ENCODE assay signal across 1 cellular context in the genomic region with DNA sequence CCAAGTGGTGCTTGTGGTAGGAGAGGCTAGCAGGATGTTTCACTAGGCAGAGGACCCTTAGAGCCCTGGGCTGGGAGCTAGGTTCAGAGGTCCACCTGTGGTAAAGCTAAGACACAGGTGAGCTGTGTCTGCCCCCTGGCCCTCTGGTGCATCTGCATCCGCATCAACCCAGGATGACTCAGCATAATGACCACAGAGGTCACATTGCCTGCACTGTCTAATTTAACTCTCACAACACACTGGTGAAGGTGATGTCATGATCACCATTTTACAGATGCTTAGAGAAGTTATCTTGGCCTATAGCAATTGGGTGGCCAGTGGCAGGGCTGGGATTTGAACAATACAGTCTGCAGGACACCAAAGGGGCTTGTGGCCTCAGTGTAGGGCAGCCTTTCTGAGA.
A peak's percentile ranks its signal among the peaks of the same experiment; 100 is the strongest.
TF ChIP-seq lines count a peak whose summit lies in the region.

No MANE protein-coding gene starts in this region.

TF ChIP-seq in K562, 482 proteins besides CTCF, POLR2A, EP300 and RAD21 (continued from another document and continues in another):
- TF ChIP-seq, protein P1, sequence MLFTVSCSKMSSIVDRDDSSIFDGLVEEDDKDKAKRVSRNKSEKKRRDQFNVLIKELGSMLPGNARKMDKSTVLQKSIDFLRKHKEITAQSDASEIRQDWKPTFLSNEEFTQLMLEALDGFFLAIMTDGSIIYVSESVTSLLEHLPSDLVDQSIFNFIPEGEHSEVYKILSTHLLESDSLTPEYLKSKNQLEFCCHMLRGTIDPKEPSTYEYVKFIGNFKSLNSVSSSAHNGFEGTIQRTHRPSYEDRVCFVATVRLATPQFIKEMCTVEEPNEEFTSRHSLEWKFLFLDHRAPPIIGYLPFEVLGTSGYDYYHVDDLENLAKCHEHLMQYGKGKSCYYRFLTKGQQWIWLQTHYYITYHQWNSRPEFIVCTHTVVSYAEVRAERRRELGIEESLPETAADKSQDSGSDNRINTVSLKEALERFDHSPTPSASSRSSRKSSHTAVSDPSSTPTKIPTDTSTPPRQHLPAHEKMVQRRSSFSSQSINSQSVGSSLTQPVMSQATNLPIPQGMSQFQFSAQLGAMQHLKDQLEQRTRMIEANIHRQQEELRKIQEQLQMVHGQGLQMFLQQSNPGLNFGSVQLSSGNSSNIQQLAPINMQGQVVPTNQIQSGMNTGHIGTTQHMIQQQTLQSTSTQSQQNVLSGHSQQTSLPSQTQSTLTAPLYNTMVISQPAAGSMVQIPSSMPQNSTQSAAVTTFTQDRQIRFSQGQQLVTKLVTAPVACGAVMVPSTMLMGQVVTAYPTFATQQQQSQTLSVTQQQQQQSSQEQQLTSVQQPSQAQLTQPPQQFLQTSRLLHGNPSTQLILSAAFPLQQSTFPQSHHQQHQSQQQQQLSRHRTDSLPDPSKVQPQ (CRISPR knock-in tag; IDR thresholded peaks at IDR 0.05; ENCODE audit: borderline replicate concordance), result no peak
- TF ChIP-seq FOXP1 (CRISPR knock-in tag; IDR thresholded peaks at IDR 0.05) (no peak), MAFK (IDR thresholded peaks at IDR 0.05; ENCODE audit: low read length) (peak; percentile 69), ZNF316 (IDR thresholded peaks at IDR 0.05) (peak; percentile 72), BRD4 (IDR thresholded peaks at IDR 0.05) (no peak), ZNF12 (CRISPR knock-in tag; IDR thresholded peaks at IDR 0.05) (no peak), POLR2AphosphoS2 (IDR thresholded peaks at IDR 0.05; ENCODE audit: low read length) (no peak), ZKSCAN8 (CRISPR knock-in tag; IDR thresholded peaks at IDR 0.05) (no peak), CHD2 (IDR thresholded peaks at IDR 0.05; ENCODE audit: low read depth, low read length) (no peak), TAF1 (IDR thresholded peaks at IDR 0.05; ENCODE audit: control insufficient read depth, extremely low read depth, insufficient read depth, low read length, severe bottlenecking) (no peak), ASH1L (IDR thresholded peaks at IDR 0.05; ENCODE audit: borderline replicate concordance, low read depth, partially characterized antibody) (no peak), NR2F6 (CRISPR knock-in tag; IDR thresholded peaks at IDR 0.05) (no peak), U2AF1 (optimal IDR thresholded peaks at IDR 0.05; ENCODE audit: low read depth, low read length) (no peak), MAFG (tag; conservative IDR thresholded peaks at IDR 0.05) (peak; percentile 89), ZNF274 (IDR thresholded peaks at IDR 0.05; ENCODE audit: borderline replicate concordance, low read depth, low read length) (no peak), ZNF75A (CRISPR knock-in tag; IDR thresholded peaks at IDR 0.05) (no peak), ESRRA (IDR thresholded peaks at IDR 0.05; ENCODE audit: borderline replicate concordance, low read depth) (peak; percentile 55; the same call in 1 of the 2 replicates), EGR1 (conservative IDR thresholded peaks at IDR 0.05) (no peak), KAT2B (IDR thresholded peaks at IDR 0.05; ENCODE audit: low read depth, low read length) (no peak), ZNF583 (CRISPR knock-in tag; IDR thresholded peaks at IDR 0.05) (no peak), RBM34 (IDR thresholded peaks at IDR 0.05; ENCODE audit: borderline replicate concordance, insufficient read depth, low read length) (no peak), LARP7 (IDR thresholded peaks at IDR 0.05) (no peak)
- TF ChIP-seq, protein P2, sequence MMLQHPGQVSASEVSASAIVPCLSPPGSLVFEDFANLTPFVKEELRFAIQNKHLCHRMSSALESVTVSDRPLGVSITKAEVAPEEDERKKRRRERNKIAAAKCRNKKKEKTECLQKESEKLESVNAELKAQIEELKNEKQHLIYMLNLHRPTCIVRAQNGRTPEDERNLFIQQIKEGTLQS (IDR thresholded peaks at IDR 0.05), result peak; percentile 54
- TF ChIP-seq, protein P2 (CRISPR knock-in tag; conservative IDR thresholded peaks at IDR 0.05), result no peak
- TF ChIP-seq, protein P3, sequence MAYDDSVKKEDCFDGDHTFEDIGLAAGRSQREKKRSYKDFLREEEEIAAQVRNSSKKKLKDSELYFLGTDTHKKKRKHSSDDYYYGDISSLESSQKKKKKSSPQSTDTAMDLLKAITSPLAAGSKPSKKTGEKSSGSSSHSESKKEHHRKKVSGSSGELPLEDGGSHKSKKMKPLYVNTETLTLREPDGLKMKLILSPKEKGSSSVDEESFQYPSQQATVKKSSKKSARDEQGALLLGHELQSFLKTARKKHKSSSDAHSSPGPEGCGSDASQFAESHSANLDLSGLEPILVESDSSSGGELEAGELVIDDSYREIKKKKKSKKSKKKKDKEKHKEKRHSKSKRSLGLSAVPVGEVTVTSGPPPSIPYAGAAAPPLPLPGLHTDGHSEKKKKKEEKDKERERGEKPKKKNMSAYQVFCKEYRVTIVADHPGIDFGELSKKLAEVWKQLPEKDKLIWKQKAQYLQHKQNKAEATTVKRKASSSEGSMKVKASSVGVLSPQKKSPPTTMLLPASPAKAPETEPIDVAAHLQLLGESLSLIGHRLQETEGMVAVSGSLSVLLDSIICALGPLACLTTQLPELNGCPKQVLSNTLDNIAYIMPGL (CRISPR knock-in tag; IDR thresholded peaks at IDR 0.05), result no peak
- TF ChIP-seq, protein P4, sequence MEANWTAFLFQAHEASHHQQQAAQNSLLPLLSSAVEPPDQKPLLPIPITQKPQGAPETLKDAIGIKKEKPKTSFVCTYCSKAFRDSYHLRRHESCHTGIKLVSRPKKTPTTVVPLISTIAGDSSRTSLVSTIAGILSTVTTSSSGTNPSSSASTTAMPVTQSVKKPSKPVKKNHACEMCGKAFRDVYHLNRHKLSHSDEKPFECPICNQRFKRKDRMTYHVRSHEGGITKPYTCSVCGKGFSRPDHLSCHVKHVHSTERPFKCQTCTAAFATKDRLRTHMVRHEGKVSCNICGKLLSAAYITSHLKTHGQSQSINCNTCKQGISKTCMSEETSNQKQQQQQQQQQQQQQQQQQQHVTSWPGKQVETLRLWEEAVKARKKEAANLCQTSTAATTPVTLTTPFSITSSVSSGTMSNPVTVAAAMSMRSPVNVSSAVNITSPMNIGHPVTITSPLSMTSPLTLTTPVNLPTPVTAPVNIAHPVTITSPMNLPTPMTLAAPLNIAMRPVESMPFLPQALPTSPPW (CRISPR knock-in tag; IDR thresholded peaks at IDR 0.05), result no peak
- TF ChIP-seq, protein P5, sequence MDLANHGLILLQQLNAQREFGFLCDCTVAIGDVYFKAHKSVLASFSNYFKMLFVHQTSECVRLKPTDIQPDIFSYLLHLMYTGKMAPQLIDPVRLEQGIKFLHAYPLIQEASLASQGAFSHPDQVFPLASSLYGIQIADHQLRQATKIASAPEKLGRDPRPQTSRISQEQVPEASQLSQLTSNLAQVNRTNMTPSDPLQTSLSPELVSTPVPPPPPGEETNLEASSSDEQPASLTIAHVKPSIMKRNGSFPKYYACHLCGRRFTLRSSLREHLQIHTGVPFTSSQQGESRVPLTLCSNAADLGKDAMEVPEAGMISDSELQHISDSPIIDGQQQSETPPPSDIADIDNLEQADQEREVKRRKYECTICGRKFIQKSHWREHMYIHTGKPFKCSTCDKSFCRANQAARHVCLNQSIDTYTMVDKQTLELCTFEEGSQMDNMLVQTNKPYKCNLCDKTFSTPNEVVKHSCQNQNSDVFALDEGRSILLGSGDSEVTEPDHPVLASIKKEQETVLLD (IDR thresholded peaks at IDR 0.05), result no peak
- TF ChIP-seq, protein P6, sequence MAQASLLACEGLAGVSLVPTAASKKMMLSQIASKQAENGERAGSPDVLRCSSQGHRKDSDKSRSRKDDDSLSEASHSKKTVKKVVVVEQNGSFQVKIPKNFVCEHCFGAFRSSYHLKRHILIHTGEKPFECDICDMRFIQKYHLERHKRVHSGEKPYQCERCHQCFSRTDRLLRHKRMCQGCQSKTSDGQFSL (CRISPR knock-in tag; IDR thresholded peaks at IDR 0.05), result no peak
- TF ChIP-seq, protein P6 (tag; IDR thresholded peaks at IDR 0.05), result no peak
- TF ChIP-seq, protein P7, sequence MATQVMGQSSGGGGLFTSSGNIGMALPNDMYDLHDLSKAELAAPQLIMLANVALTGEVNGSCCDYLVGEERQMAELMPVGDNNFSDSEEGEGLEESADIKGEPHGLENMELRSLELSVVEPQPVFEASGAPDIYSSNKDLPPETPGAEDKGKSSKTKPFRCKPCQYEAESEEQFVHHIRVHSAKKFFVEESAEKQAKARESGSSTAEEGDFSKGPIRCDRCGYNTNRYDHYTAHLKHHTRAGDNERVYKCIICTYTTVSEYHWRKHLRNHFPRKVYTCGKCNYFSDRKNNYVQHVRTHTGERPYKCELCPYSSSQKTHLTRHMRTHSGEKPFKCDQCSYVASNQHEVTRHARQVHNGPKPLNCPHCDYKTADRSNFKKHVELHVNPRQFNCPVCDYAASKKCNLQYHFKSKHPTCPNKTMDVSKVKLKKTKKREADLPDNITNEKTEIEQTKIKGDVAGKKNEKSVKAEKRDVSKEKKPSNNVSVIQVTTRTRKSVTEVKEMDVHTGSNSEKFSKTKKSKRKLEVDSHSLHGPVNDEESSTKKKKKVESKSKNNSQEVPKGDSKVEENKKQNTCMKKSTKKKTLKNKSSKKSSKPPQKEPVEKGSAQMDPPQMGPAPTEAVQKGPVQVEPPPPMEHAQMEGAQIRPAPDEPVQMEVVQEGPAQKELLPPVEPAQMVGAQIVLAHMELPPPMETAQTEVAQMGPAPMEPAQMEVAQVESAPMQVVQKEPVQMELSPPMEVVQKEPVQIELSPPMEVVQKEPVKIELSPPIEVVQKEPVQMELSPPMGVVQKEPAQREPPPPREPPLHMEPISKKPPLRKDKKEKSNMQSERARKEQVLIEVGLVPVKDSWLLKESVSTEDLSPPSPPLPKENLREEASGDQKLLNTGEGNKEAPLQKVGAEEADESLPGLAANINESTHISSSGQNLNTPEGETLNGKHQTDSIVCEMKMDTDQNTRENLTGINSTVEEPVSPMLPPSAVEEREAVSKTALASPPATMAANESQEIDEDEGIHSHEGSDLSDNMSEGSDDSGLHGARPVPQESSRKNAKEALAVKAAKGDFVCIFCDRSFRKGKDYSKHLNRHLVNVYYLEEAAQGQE (CRISPR knock-in tag; IDR thresholded peaks at IDR 0.05; ENCODE audit: low read depth), result no peak
- TF ChIP-seq, protein P8, sequence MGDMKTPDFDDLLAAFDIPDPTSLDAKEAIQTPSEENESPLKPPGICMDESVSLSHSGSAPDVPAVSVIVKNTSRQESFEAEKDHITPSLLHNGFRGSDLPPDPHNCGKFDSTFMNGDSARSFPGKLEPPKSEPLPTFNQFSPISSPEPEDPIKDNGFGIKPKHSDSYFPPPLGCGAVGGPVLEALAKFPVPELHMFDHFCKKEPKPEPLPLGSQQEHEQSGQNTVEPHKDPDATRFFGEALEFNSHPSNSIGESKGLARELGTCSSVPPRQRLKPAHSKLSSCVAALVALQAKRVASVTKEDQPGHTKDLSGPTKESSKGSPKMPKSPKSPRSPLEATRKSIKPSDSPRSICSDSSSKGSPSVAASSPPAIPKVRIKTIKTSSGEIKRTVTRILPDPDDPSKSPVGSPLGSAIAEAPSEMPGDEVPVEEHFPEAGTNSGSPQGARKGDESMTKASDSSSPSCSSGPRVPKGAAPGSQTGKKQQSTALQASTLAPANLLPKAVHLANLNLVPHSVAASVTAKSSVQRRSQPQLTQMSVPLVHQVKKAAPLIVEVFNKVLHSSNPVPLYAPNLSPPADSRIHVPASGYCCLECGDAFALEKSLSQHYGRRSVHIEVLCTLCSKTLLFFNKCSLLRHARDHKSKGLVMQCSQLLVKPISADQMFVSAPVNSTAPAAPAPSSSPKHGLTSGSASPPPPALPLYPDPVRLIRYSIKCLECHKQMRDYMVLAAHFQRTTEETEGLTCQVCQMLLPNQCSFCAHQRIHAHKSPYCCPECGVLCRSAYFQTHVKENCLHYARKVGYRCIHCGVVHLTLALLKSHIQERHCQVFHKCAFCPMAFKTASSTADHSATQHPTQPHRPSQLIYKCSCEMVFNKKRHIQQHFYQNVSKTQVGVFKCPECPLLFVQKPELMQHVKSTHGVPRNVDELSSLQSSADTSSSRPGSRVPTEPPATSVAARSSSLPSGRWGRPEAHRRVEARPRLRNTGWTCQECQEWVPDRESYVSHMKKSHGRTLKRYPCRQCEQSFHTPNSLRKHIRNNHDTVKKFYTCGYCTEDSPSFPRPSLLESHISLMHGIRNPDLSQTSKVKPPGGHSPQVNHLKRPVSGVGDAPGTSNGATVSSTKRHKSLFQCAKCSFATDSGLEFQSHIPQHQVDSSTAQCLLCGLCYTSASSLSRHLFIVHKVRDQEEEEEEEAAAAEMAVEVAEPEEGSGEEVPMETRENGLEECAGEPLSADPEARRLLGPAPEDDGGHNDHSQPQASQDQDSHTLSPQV (IDR thresholded peaks at IDR 0.05), result no peak
- TF ChIP-seq, protein P9, sequence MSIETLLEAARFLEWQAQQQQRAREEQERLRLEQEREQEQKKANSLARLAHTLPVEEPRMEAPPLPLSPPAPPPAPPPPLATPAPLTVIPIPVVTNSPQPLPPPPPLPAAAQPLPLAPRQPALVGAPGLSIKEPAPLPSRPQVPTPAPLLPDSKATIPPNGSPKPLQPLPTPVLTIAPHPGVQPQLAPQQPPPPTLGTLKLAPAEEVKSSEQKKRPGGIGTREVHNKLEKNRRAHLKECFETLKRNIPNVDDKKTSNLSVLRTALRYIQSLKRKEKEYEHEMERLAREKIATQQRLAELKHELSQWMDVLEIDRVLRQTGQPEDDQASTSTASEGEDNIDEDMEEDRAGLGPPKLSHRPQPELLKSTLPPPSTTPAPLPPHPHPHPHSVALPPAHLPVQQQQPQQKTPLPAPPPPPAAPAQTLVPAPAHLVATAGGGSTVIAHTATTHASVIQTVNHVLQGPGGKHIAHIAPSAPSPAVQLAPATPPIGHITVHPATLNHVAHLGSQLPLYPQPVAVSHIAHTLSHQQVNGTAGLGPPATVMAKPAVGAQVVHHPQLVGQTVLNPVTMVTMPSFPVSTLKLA (conservative IDR thresholded peaks at IDR 0.05), result no peak
- TF ChIP-seq, protein P10, sequence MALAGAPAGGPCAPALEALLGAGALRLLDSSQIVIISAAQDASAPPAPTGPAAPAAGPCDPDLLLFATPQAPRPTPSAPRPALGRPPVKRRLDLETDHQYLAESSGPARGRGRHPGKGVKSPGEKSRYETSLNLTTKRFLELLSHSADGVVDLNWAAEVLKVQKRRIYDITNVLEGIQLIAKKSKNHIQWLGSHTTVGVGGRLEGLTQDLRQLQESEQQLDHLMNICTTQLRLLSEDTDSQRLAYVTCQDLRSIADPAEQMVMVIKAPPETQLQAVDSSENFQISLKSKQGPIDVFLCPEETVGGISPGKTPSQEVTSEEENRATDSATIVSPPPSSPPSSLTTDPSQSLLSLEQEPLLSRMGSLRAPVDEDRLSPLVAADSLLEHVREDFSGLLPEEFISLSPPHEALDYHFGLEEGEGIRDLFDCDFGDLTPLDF (CRISPR knock-in tag; IDR thresholded peaks at IDR 0.05), result no peak
